Comparison of ENCODE assay signal across 17 cellular contexts in the genomic region with DNA sequence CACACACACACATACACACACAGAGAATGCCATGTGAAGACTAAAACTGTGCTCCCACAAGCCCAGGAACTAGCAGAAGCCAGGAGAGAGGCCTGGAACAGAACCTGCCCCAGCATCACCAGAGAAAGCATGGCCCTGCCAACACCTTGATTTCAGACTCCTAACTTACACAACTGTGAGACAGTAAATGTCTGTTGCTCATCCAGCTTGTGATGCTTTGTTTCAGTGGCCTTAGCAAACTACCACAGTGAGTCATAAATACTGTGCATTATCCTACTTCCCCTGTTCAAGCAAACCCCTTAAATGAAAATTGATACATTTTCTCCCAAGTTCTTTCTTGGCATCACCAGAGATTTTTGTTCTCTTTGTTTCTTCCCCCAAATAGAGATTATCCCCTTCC.
A peak's percentile ranks its signal among the peaks of the same experiment; 100 is the strongest.
DNase-seq lines count a peak whose midpoint lies in the region; ATAC-seq and TF ChIP-seq lines count a peak whose summit lies in the region.
"Had no signal": no experiment of that assay in that cellular context is flagged by ENCODE, and none has a peak within 500 bp of the region (broad histone marks: within the 10 kb centered on the region; RNA-seq: fewer than 3 reads in every experiment).

No MANE protein-coding gene starts in this region.

- 0 out of 2 replicates have a peak, but pooled peaks cover 9% of the 10 kb centered on the region for H3K4me1 ChIP-seq in GM23248 (ENCODE audit: insufficient read depth)
- H3K4me1 ChIP-seq in heart right ventricle, result no peaks in the 10 kb centered on the region
- H3K4me1 ChIP-seq: upper lobe of left lung had no signal

- DNase-seq in GM23248 (peak; percentile 72), NOMO-1 treated with dmso at 0.1 percent for 144 hours (lab: John Stamatoyannopoulos, UW; ENCODE audit: unreplicated experiment) (peak; percentile 14), epithelial cell of proximal tubule (ENCODE audit: low read depth) (peak; percentile 37), skeletal muscle cell (ENCODE audit: low read depth) (peak; percentile 45), C1 segment of cervical spinal cord (lab: John Stamatoyannopoulos, UW) (no peak), heart right ventricle (no peak)
- DNase-seq: activated CD8-positive, alpha-beta memory T cell treated with anti-CD3 and anti-CD28 coated beads, Interleukin-2, amount 50 U/mL, for 4 hours; activated naive CD4-positive, alpha-beta T cell; effector CD8-positive, alpha-beta T cell; islet precursor cell; NCI-H2081; NCI-H526 treated with DMSO at 0.1 percent for 48 hours; stimulated activated naive B cell treated with anti-CD40 and anti-IgM and Interleukin-4, amounts not matched to agents 10 μg/mL and 1 μg/mL and 100 μg/mL, for 72 hours; upper lobe of left lung had no signal

- ATAC-seq in heart right ventricle (no peak), HG03097 (IDR thresholded peaks at IDR 0.05; ENCODE audit: low FRiP score, unreplicated experiment) (no peak)
- ATAC-seq: stimulated activated naive B cell treated with anti-CD40 and anti-IgM and Interleukin-4, amounts not matched to agents 10 μg/mL and 1 μg/mL and 100 μg/mL, for 72 hours had no signal

- H3K9me3 ChIP-seq in GM23248 (ENCODE audit: low read depth), result no peaks in the 10 kb centered on the region
- no peaks in the 10 kb centered on the region for H3K9me3 ChIP-seq in heart right ventricle
- H3K9me3 ChIP-seq: upper lobe of left lung had no signal

- H3K9me2 ChIP-seq in GM23248 (ENCODE audit: insufficient read depth), result no peaks in the 10 kb centered on the region

- H3K4me3 ChIP-seq in GM23248 (no peak overlapping the region), epithelial cell of proximal tubule (ENCODE audit: low read depth, low read length) (no peak overlapping the region), skeletal muscle cell (ENCODE audit: low read depth, low read length) (no peak overlapping the region), heart right ventricle (no peak overlapping the region)
- H3K4me3 ChIP-seq: cardiac muscle cell, skin epidermis, upper lobe of left lung had no signal

- H3K9ac ChIP-seq in GM23248, result no peak overlapping the region

- peaks cover 11% of the 10 kb centered on the region; the same call in 1 of the 2 replicates for H3F3A ChIP-seq in GM23248 (ENCODE audit: insufficient read depth)

- H3K36me3 ChIP-seq in GM23248 (ENCODE audit: low read depth) (no peaks in the 10 kb centered on the region), heart right ventricle (no peaks in the 10 kb centered on the region)
- H3K36me3 ChIP-seq: cardiac muscle cell, upper lobe of left lung had no signal

- in situ Hi-C loops in GM23248 (cut with MboI), result no loop called here

- no peaks in the 10 kb centered on the region for H3K27me3 ChIP-seq in GM23248 (replicated peaks; ENCODE audit: insufficient read depth)
- no peaks in the 10 kb centered on the region for H3K27me3 ChIP-seq in heart right ventricle
- H3K27me3 ChIP-seq: cardiac muscle cell, upper lobe of left lung had no signal

- intact Hi-C loops in heart right ventricle (cut with DNase I), result no loop called here

- H3K4me2 ChIP-seq in GM23248 (ENCODE audit: unreplicated experiment), result no peak overlapping the region

- no peaks in the 10 kb centered on the region for H4K20me1 ChIP-seq in GM23248 (ENCODE audit: insufficient read depth)

- H3K79me2 ChIP-seq in GM23248 (ENCODE audit: insufficient read depth), result no peaks in the 10 kb centered on the region

- H3K27ac ChIP-seq in GM23248 (no peak overlapping the region), heart right ventricle (no peak overlapping the region)
- H3K27ac ChIP-seq: cardiac muscle cell, skin epidermis, upper lobe of left lung had no signal

- TF ChIP-seq CTCF in epithelial cell of proximal tubule (conservative IDR thresholded peaks at IDR 0.05; ENCODE audit: low read depth, low read length), result no peak
- no peak for TF ChIP-seq CTCF in heart right ventricle (IDR thresholded peaks at IDR 0.05)

- no peak overlapping the region; the same call in 1 of the 2 replicates for H2AFZ ChIP-seq in GM23248

Comparison
In these comparisons a context has a peak if more than half of its experiments do, and no peak if none do; other contexts are left out.
1. DNase-seq: peak in GM23248 (single experiment), NOMO-1 treated with dmso at 0.1 percent for 144 hours (single experiment), epithelial cell of proximal tubule (single experiment) and skeletal muscle cell (single experiment); none in C1 segment of cervical spinal cord (0 of 14) and heart right ventricle (0 of 2).